3 cellular contexts compared by ENCODE assay signal in genomic region chr19:40080289-40080688, GRCh38.
TF ChIP-seq lines count a peak whose summit lies in the region.

No MANE protein-coding gene starts in this region.

TF ChIP-seq in A549, 52 proteins besides CTCF, POLR2A, EP300 and RAD21:
- TF ChIP-seq CHD4 (IDR thresholded peaks at IDR 0.05; ENCODE audit: borderline replicate concordance) (0 out of 2 replicates have a peak, but pooled peaks have one; percentile 58), JUNB (IDR thresholded peaks at IDR 0.05) (no peak), KDM1A (IDR thresholded peaks at IDR 0.05; ENCODE audit: low read depth) (0 out of 2 replicates have a peak, but pooled peaks have one; percentile 70), HOXB13 (CRISPR knock-in tag; IDR thresholded peaks at IDR 0.05; ENCODE audit: low read depth) (peak; percentile 19; the same call in 1 of the 2 replicates)

TF ChIP-seq in HEK293, 187 proteins besides CTCF, POLR2A, EP300 and RAD21:
- no peak for TF ChIP-seq TRIM28 (IDR thresholded peaks at IDR 0.05; ENCODE audit: borderline replicate concordance, low read length)
- peak; percentile 99 for TF ChIP-seq ZNF146 (tag by site-specific recombination; IDR thresholded peaks at IDR 0.05)
- no peak for TF ChIP-seq ZNF76 (tag by site-specific recombination; IDR thresholded peaks at IDR 0.05; ENCODE audit: borderline replicate concordance, low read depth)
- TF ChIP-seq ZNF548 (tag by site-specific recombination; IDR thresholded peaks at IDR 0.05), result no peak
- peak; percentile 97 for TF ChIP-seq ZNF280D (tag by site-specific recombination; IDR thresholded peaks at IDR 0.05)
- no peak for TF ChIP-seq HOXD13 (CRISPR knock-in tag; IDR thresholded peaks at IDR 0.05; ENCODE audit: borderline replicate concordance)
- peak; percentile 80 for TF ChIP-seq ZNF580 (tag by site-specific recombination; IDR thresholded peaks at IDR 0.05)
- TF ChIP-seq KLF17 (tag by site-specific recombination; IDR thresholded peaks at IDR 0.05), result no peak
- TF ChIP-seq ZNF560 (tag by site-specific recombination; IDR thresholded peaks at IDR 0.05; ENCODE audit: borderline replicate concordance), result peak; percentile 25; the same call in 1 of the 2 replicates
- no peak for TF ChIP-seq AEBP2 (tag by site-specific recombination; IDR thresholded peaks at IDR 0.05; ENCODE audit: borderline replicate concordance)
TF ChIP-seq in HEK293: peak in this region for 4.

TF ChIP-seq in K562, 482 proteins besides CTCF, POLR2A, EP300 and RAD21:
- TF ChIP-seq ZNF146 (CRISPR knock-in tag; IDR thresholded peaks at IDR 0.05; ENCODE audit: unreplicated experiment) (peak; percentile 71), ZNF707 (CRISPR knock-in tag; conservative IDR thresholded peaks at IDR 0.05) (no peak)
